19 cellular contexts compared by ENCODE assay signal in the genomic region with DNA sequence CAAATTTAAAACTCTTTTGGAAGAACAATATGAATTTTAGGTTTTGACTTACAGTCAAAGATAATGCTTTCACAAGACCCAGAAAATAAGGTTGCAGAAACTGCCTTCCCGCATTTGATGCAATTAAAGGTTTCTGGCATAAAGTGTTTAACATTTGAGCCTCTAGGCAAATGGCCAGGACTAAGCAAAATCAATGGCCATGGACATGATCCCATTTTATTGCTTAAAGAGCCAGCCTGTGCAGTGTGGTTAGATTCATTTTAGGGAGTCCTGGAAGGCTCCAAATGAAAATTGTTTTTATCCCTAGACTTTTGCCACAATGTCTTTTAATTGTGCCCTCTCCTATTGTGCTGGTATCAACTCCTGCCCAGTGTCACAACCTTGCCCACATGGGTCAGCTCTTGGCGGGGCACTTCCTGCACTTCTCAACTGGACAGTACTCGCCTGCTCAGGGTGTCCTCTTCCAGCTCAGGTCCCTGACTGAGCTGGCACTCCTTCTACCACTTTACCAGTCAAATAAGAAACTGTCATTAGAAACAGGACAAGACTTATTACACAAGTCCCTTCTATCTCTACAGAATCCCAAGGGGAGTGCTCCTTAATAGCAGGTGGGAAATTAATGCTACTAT.
DNase-seq lines count a peak whose midpoint lies in the region; FAIRE-seq and TF ChIP-seq lines count a peak whose summit lies in the region.
"Had no signal": no experiment of that assay in that cellular context is flagged by ENCODE, and none has a peak within 500 bp of the region (broad histone marks: within the 10 kb centered on the region; RNA-seq: fewer than 3 reads in every experiment).

No MANE protein-coding gene starts in this region.

- H4K8ac ChIP-seq in mesenchymal stem cell (ENCODE audit: low read length) = no peak overlapping the region

- FAIRE-seq in H54 (lab: Jason Lieb, UNC) = no peak
- FAIRE-seq: D721Med, G401.6, GM12891 had no signal

- no peak overlapping the region for H3K4me3 Mint-ChIP-seq in activated naive CD8-positive, alpha-beta T cell treated with anti-CD3 and anti-CD28 coated beads for 36 hours
- H3K4me3 Mint-ChIP-seq: CD14-positive monocyte; CD8-positive, alpha-beta T cell; H9 had no signal

- 75% methylated on average over 3 of the region's 3 CpGs for WGBS in mesenchymal stem cell
- WGBS in suprapubic skin = 83% methylated on average over 3 of the region's 3 CpGs

- H2BK12ac ChIP-seq in mesenchymal stem cell (ENCODE audit: low read length in 2 of 2) = no peak overlapping the region

- no peaks in the 10 kb centered on the region for H3K27me3 ChIP-seq in mesenchymal stem cell (ENCODE audit: control insufficient read depth in 1 of 2, insufficient read depth in 1 of 2, low read length in 2 of 2)
- no peaks in the 10 kb centered on the region for H3K27me3 ChIP-seq in suprapubic skin
- H3K27me3 ChIP-seq: BE2C had no signal

- no peak overlapping the region for H2BK5ac ChIP-seq in mesenchymal stem cell (ENCODE audit: low read depth, low read length, poor library complexity, severe bottlenecking)

- DNase-seq in fibroblast of mammary gland (ENCODE audit: low read depth) (peak; percentile 54), mesenchymal stem cell (no peak), suprapubic skin (ENCODE audit: low spot score in 2 of 2) (no peak), H54 (ENCODE audit: insufficient read length, low spot score) (no peak), germinal center (ENCODE audit: low spot score) (no peak)
- DNase-seq in activated naive CD8-positive, alpha-beta T cell treated with anti-CD3 and anti-CD28 coated beads for 36 hours = no peak
- DNase-seq: BE2C; CD8-positive, alpha-beta T cell; COR-L47; DMS153; DMS79 treated with DMSO at 0.1 percent for 48 hours; EL; GM23248; H9 had no signal

- H3K23ac ChIP-seq in mesenchymal stem cell (ENCODE audit: low read length in 2 of 2) = no peak overlapping the region

- H4K91ac ChIP-seq in mesenchymal stem cell (ENCODE audit: low read length) = no peak overlapping the region

- no peak overlapping the region for H3K4me2 ChIP-seq in mesenchymal stem cell (ENCODE audit: low read length, poor library complexity, severe bottlenecking)

- H3K9me3 Mint-ChIP-seq in activated naive CD8-positive, alpha-beta T cell treated with anti-CD3 and anti-CD28 coated beads for 36 hours = no peaks in the 10 kb centered on the region
- H3K9me3 Mint-ChIP-seq: CD8-positive, alpha-beta T cell; H9 had no signal

- H3K36me3 ChIP-seq in mesenchymal stem cell (ENCODE audit: control insufficient read depth in 1 of 2, insufficient read depth in 2 of 2, low read depth in 1 of 2, low read length in 2 of 2) = no peaks in the 10 kb centered on the region
- no peaks in the 10 kb centered on the region for H3K36me3 ChIP-seq in suprapubic skin
- H3K36me3 ChIP-seq: BE2C had no signal

- H3K9me3 ChIP-seq in mesenchymal stem cell (ENCODE audit: control insufficient read depth, low read length) = no peaks in the 10 kb centered on the region
- H3K9me3 ChIP-seq in suprapubic skin = no peaks in the 10 kb centered on the region
- H3K9me3 ChIP-seq: BE2C had no signal

- no peaks in the 10 kb centered on the region for H3K79me1 ChIP-seq in mesenchymal stem cell (replicated peaks; ENCODE audit: low read length, poor library complexity, severe bottlenecking)

- H3K18ac ChIP-seq in mesenchymal stem cell (ENCODE audit: low read depth in 1 of 2, low read length in 2 of 2) = no peak overlapping the region

- H3K9ac ChIP-seq in mesenchymal stem cell (ENCODE audit: low read length) = peak overlapping the region; percentile 65
- H3K9ac ChIP-seq: GM23248 had no signal

- no peaks in the 10 kb centered on the region for H3K36me3 Mint-ChIP-seq in activated naive CD8-positive, alpha-beta T cell treated with anti-CD3 and anti-CD28 coated beads for 36 hours
- H3K36me3 Mint-ChIP-seq: CD14-positive monocyte; CD8-positive, alpha-beta T cell had no signal

- H2BK120ac ChIP-seq in mesenchymal stem cell (ENCODE audit: low read depth, low read length) = no peak overlapping the region

- no peak for TF ChIP-seq EP300 in suprapubic skin (IDR thresholded peaks at IDR 0.05)

- H3K4ac ChIP-seq in mesenchymal stem cell (ENCODE audit: low read depth in 1 of 2, low read length in 2 of 2) = no peak overlapping the region

- no peak overlapping the region for H2AK5ac ChIP-seq in mesenchymal stem cell (ENCODE audit: low read length, severe bottlenecking)

- H3K4me3 ChIP-seq in fibroblast of mammary gland (ENCODE audit: control insufficient read depth, low read depth, low read length) (peak overlapping the region; percentile 36), mesenchymal stem cell (ENCODE audit: insufficient read depth in 1 of 2, low read depth in 1 of 2, low read length in 2 of 2) (peak overlapping the region in 1 of 2 experiments; percentile 59), suprapubic skin (peak overlapping the region; percentile 26)
- H3K4me3 ChIP-seq: GM23248 had no signal

- TF ChIP-seq POLR2A in suprapubic skin (IDR thresholded peaks at IDR 0.05) (no peak), H54 (IDR thresholded peaks at IDR 0.05; ENCODE audit: low read depth, low read length) (no peak)

- peaks cover 11% of the 10 kb centered on the region for H3K27me3 Mint-ChIP-seq in activated naive CD8-positive, alpha-beta T cell treated with anti-CD3 and anti-CD28 coated beads for 36 hours

- H3K27ac ChIP-seq in C4-2B = peak overlapping the region; percentile 64
- no peak overlapping the region for H3K27ac ChIP-seq in mesenchymal stem cell (ENCODE audit: low read length, poor library complexity, severe bottlenecking)
- peak overlapping the region; percentile 65 for H3K27ac ChIP-seq in suprapubic skin
- H3K27ac ChIP-seq: GM23248 had no signal

- no peak overlapping the region for H3K27ac Mint-ChIP-seq in activated naive CD8-positive, alpha-beta T cell treated with anti-CD3 and anti-CD28 coated beads for 36 hours
- H3K27ac Mint-ChIP-seq: CD14-positive monocyte; CD8-positive, alpha-beta T cell; H9 had no signal

- H2AFZ ChIP-seq in mesenchymal stem cell (ENCODE audit: low read depth, low read length) = no peak overlapping the region

- H3K4me1 ChIP-seq in mesenchymal stem cell (ENCODE audit: control insufficient read depth, insufficient read depth, low read depth, low read length) (no peaks in the 10 kb centered on the region), suprapubic skin (no peaks in the 10 kb centered on the region)
- H3K4me1 ChIP-seq: BE2C had no signal

- H3K4me1 Mint-ChIP-seq in activated naive CD8-positive, alpha-beta T cell treated with anti-CD3 and anti-CD28 coated beads for 36 hours = no peaks in the 10 kb centered on the region
- H3K4me1 Mint-ChIP-seq: CD14-positive monocyte, H9 had no signal

- TF ChIP-seq CTCF in C4-2B (conservative IDR thresholded peaks at IDR 0.05) (no peak), fibroblast of mammary gland (conservative IDR thresholded peaks at IDR 0.05; ENCODE audit: control insufficient read depth, insufficient read depth, low read depth, low read length) (no peak), suprapubic skin (IDR thresholded peaks at IDR 0.05) (no peak)

- H2BK15ac ChIP-seq in mesenchymal stem cell (ENCODE audit: low read depth, poor library complexity, severe bottlenecking) = no peak overlapping the region

- no peak overlapping the region for H3K14ac ChIP-seq in mesenchymal stem cell (ENCODE audit: low read length in 2 of 2)
